ENCODE assay signal across 13 cellular contexts in genomic region chr9:105132576-105132975, GRCh38.
DNase-seq lines count a peak whose midpoint lies in the region; ATAC-seq, FAIRE-seq and TF ChIP-seq lines count a peak whose summit lies in the region.
"Had no signal": no experiment of that assay in that cellular context is flagged by ENCODE, and none has a peak within 500 bp of the region (broad histone marks: within the 10 kb centered on the region; RNA-seq: fewer than 3 reads in every experiment).

No MANE protein-coding gene starts in this region.

- DNase-seq in A549 (ENCODE audit: low read depth in 1 of 2, low spot score in 1 of 2) (peak; percentile 68 to 72), HCT116 (ENCODE audit: low read depth, low spot score) (peak; percentile 33), adipocyte (ENCODE audit: low read depth) (peak; percentile 41), iris pigment epithelial cell (ENCODE audit: low read depth) (peak; percentile 76), NCI-H510A (lab: John Stamatoyannopoulos, UW) (no peak), lower leg skin (ENCODE audit: low spot score in 2 of 2) (no peak)
- DNase-seq in activated CD4-positive, alpha-beta memory T cell treated with anti-CD3 and anti-CD28 coated beads, Interleukin-2, amount 10 ng/mL, durations not matched to agents 7 days and 5 days = no peak
- DNase-seq: activated naive CD4-positive, alpha-beta T cell treated with anti-CD3 and anti-CD28 coated beads for 36 hours; central memory CD4-positive, alpha-beta T cell; NCI-H526 treated with DMSO at 0.1 percent for 48 hours; SHP77 had no signal

- ATAC-seq in A549 (peak; percentile 86 to 95), HCT116 (peak; percentile 88), GM18861 (IDR thresholded peaks at IDR 0.05; ENCODE audit: unreplicated experiment) (no peak)

- no peaks in the 10 kb centered on the region for H3K36me3 Mint-ChIP-seq in activated CD4-positive, alpha-beta memory T cell treated with anti-CD3 and anti-CD28 coated beads, Interleukin-2, amount 10 ng/mL, durations not matched to agents 7 days and 5 days (ENCODE audit: low read depth)

- H4K20me1 ChIP-seq in HCT116 (ENCODE audit: insufficient read depth) = no peaks in the 10 kb centered on the region

- peaks cover 23% of the 10 kb centered on the region for H3K4me1 ChIP-seq in A549
- peaks cover 2 to 17% of the 10 kb centered on the region in 2 experiments; a peak in 3 of 4 replicates for H3K4me1 ChIP-seq in HCT116 (ENCODE audit: control insufficient read depth in 1 of 2, insufficient read depth in 2 of 2, low read length in 2 of 2)
- peaks cover 6% of the 10 kb centered on the region for H3K4me1 ChIP-seq in adipocyte (ENCODE audit: control insufficient read depth, insufficient read depth, low read length)

- intact Hi-C loops in HCT116 (cut with micrococcal nuclease) (no loop called here), lower leg skin (cut with DNase I; ENCODE audit: low total_unique reads) (no loop called here)

- H3K36me3 ChIP-seq in HCT116 (ENCODE audit: control insufficient read depth in 1 of 2, insufficient read depth in 2 of 2, low read length in 2 of 2) (no peaks in the 10 kb centered on the region), adipocyte (ENCODE audit: control insufficient read depth, insufficient read depth, low read length, severe bottlenecking) (no peaks in the 10 kb centered on the region)
- H3K36me3 ChIP-seq: neutrophil had no signal

- H3K4me2 ChIP-seq in A549 (peak overlapping the region; percentile 68), HCT116 (ENCODE audit: low read length) (peak overlapping the region; percentile 38)

- no peak overlapping the region for H3K4me3 Mint-ChIP-seq in activated CD4-positive, alpha-beta memory T cell treated with anti-CD3 and anti-CD28 coated beads, Interleukin-2, amount 10 ng/mL, durations not matched to agents 7 days and 5 days
- H3K4me3 Mint-ChIP-seq: activated naive CD4-positive, alpha-beta T cell treated with anti-CD3 and anti-CD28 coated beads for 36 hours had no signal

- no peak overlapping the region for H3K27ac Mint-ChIP-seq in activated CD4-positive, alpha-beta memory T cell treated with anti-CD3 and anti-CD28 coated beads, Interleukin-2, amount 10 ng/mL, durations not matched to agents 7 days and 5 days
- H3K27ac Mint-ChIP-seq: activated naive CD4-positive, alpha-beta T cell treated with anti-CD3 and anti-CD28 coated beads for 36 hours had no signal

- no peaks in the 10 kb centered on the region for H3K9me2 ChIP-seq in HCT116 (ENCODE audit: insufficient read depth)

- H3K27ac ChIP-seq in A549 = peak overlapping the region; percentile 55 to 81
- no peak overlapping the region for H3K27ac ChIP-seq in HCT116 (ENCODE audit: low read depth, low read length)
- H3K27ac ChIP-seq: neutrophil had no signal

- CTCF ChIA-PET in A549 (lab: Yijun Ruan, JAX) (interaction anchor here (0.5 to 1.6 kb wide), 6 partner anchors 9 to 206 kb away, joined by 3 to 6 read pairs (median 4); no protein-coding TSS in a partner anchor), HCT116 (lab: Charles Lee) (no interaction called here)
- CTCF ChIA-PET in activated CD4-positive, alpha-beta memory T cell treated with anti-CD3 and anti-CD28 coated beads, Interleukin-2, amount 10 ng/mL, durations not matched to agents 7 days and 5 days (lab: Charles Lee) = no interaction called here

- no peak for TF ChIP-seq CTCF in A549 (IDR thresholded peaks at IDR 0.05)
- no peak for TF ChIP-seq CTCF in HCT116 (IDR thresholded peaks at IDR 0.05 in 2 of 3, conservative IDR thresholded peaks at IDR 0.05 in 1 of 3; ENCODE audit: borderline replicate concordance in 1 of 3, insufficient read depth in 1 of 3, low read depth in 2 of 3, low read length in 2 of 3)
- TF ChIP-seq CTCF in lower leg skin (IDR thresholded peaks at IDR 0.05) = no peak

- H2AFZ ChIP-seq in HCT116 (ENCODE audit: low read depth, low read length, poor library complexity, severe bottlenecking) = no peak overlapping the region

- peaks cover 12% of the 10 kb centered on the region for H3K27me3 Mint-ChIP-seq in activated CD4-positive, alpha-beta memory T cell treated with anti-CD3 and anti-CD28 coated beads, Interleukin-2, amount 10 ng/mL, durations not matched to agents 7 days and 5 days

- TF ChIP-seq RAD21 in A549 (conservative IDR thresholded peaks at IDR 0.05 in 1 of 2, IDR thresholded peaks at IDR 0.05 in 1 of 2) = peak; percentile 33 to 34; a peak in 3 of 5 replicates
- no peak for TF ChIP-seq RAD21 in HCT116 (IDR thresholded peaks at IDR 0.05; ENCODE audit: low read depth)

- 23% methylated on average over 4 of the region's 4 CpGs for WGBS in A549 (ENCODE audit: missing lambda C conversion rate)
- whole genome bisulfite sequencing in lower leg skin, 2 donors = 80 to 91% methylated on average over 4 of the region's 4 CpGs

- H3K4me3 ChIP-seq in A549 (no peak overlapping the region), HCT116 (replicated peaks in 1 of 2; ENCODE audit: low read depth in 1 of 2, low read length in 2 of 2) (no peak overlapping the region), adipocyte (ENCODE audit: low read length) (no peak overlapping the region), lower leg skin (ENCODE audit: low read depth, poor library complexity, severe bottlenecking) (no peak overlapping the region)

- no peaks in the 10 kb centered on the region for H3K79me2 ChIP-seq in HCT116 (ENCODE audit: insufficient read depth, low read length)

- H3K9ac ChIP-seq in HCT116 (ENCODE audit: low read length) (no peak overlapping the region), adipocyte (ENCODE audit: low read length) (no peak overlapping the region)

- no TSS peak for BruUV-seq in HCT116 (replicated peaks; lab: Mats Ljungman, UMichigan)

- no peaks in the 10 kb centered on the region for H3K27me3 ChIP-seq in HCT116 (ENCODE audit: insufficient read depth, low read length)
- H3K27me3 ChIP-seq in adipocyte (replicated peaks; ENCODE audit: control insufficient read depth, insufficient read depth, low read length) = no peaks in the 10 kb centered on the region
- H3K27me3 ChIP-seq: neutrophil had no signal

- RAD21 ChIA-PET in HCT116 (lab: Charles Lee; ENCODE audit: low non-redundant PET in 1 of 2, low total read pairs in 2 of 2, uncharacterized antibody in 2 of 2, unreplicated experiment in 2 of 2) = no interaction called here

- no peaks in the 10 kb centered on the region for H3K9me3 ChIP-seq in A549
- no peaks in the 10 kb centered on the region for H3K9me3 ChIP-seq in HCT116 (ENCODE audit: control insufficient read depth in 1 of 2, insufficient read depth in 1 of 2, low read depth in 1 of 2, low read length in 2 of 2)
- H3K9me3 ChIP-seq in adipocyte (ENCODE audit: control insufficient read depth, low read length) = peaks cover 4% of the 10 kb centered on the region
- H3K9me3 ChIP-seq: neutrophil had no signal

- POLR2A ChIA-PET in A549 (lab: Yijun Ruan, JAX) (interaction anchor here (1.0 kb wide), 1 partner anchor 18 kb away, joined by 3 read pairs; no protein-coding TSS in a partner anchor), HCT116 (lab: Charles Lee) (no interaction called here)
- POLR2A ChIA-PET in activated CD4-positive, alpha-beta memory T cell treated with anti-CD3 and anti-CD28 coated beads, Interleukin-2, amount 10 ng/mL, durations not matched to agents 7 days and 5 days (lab: Charles Lee) = no interaction called here

- peak in 1 of 2 experiments; percentile 37; a peak in 1 of 5 replicates for TF ChIP-seq EP300 in A549 (IDR thresholded peaks at IDR 0.05)

- FAIRE-seq in A549 (lab: Jason Lieb, UNC) = peak; percentile 67

- no peaks in the 10 kb centered on the region for H3K9me3 Mint-ChIP-seq in activated CD4-positive, alpha-beta memory T cell treated with anti-CD3 and anti-CD28 coated beads, Interleukin-2, amount 10 ng/mL, durations not matched to agents 7 days and 5 days
- H3K9me3 Mint-ChIP-seq: activated naive CD4-positive, alpha-beta T cell treated with anti-CD3 and anti-CD28 coated beads for 36 hours had no signal

- no peak for TF ChIP-seq POLR2A in A549 (IDR thresholded peaks at IDR 0.05; ENCODE audit: low read length)
- no peak for TF ChIP-seq POLR2A in HCT116 (IDR thresholded peaks at IDR 0.05; ENCODE audit: borderline replicate concordance, extremely low read depth, insufficient read depth, insufficient read length)
- no peak for TF ChIP-seq POLR2A in lower leg skin (IDR thresholded peaks at IDR 0.05)

- peaks cover 19% of the 10 kb centered on the region for H3K4me1 Mint-ChIP-seq in activated CD4-positive, alpha-beta memory T cell treated with anti-CD3 and anti-CD28 coated beads, Interleukin-2, amount 10 ng/mL, durations not matched to agents 7 days and 5 days

TF ChIP-seq in A549, 52 proteins besides CTCF, POLR2A, EP300 and RAD21 (continues in another document):
- TF ChIP-seq CHD2 (IDR thresholded peaks at IDR 0.05; ENCODE audit: low read length, partially characterized antibody) (no peak), BHLHE40 (IDR thresholded peaks at IDR 0.05; ENCODE audit: low read depth, low read length) (no peak), CEBPB (IDR thresholded peaks at IDR 0.05) (peak in 1 of 2 experiments; percentile 34; a peak in 1 of 4 replicates), HEYL (CRISPR knock-in tag; IDR thresholded peaks at IDR 0.05) (no peak), RARB (CRISPR knock-in tag; IDR thresholded peaks at IDR 0.05) (no peak), SMC3 (IDR thresholded peaks at IDR 0.05) (0 out of 3 replicates have a peak, but pooled peaks have one; percentile 16), FOSL2 (IDR thresholded peaks at IDR 0.05) (peak; percentile 15; the same call in 1 of the 2 replicates), FOSL2 (CRISPR knock-in tag; IDR thresholded peaks at IDR 0.05) (peak; percentile 72)

Comparison
In these comparisons a context has a peak if more than half of its experiments do, and no peak if none do; other contexts are left out.
1. DNase-seq: peak in A549 (2 of 2), HCT116 (single experiment), adipocyte (single experiment) and iris pigment epithelial cell (single experiment); none in NCI-H510A (single experiment), lower leg skin (0 of 2) and activated CD4-positive, alpha-beta memory T cell treated with anti-CD3 and anti-CD28 coated beads, Interleukin-2, amount 10 ng/mL, durations not matched to agents 7 days and 5 days (single experiment).
2. Of the 6 proteins assayed by ChIP-seq in both A549 and HCT116: peak only in A549: MAX and RAD21; only in HCT116: none; in both: none; in neither: 3; mixed calls (peak in some experiments, not most) for 1.